Comparison of ENCODE assay signal across 8 cellular contexts in genomic region chr6:31366693-31367470, GRCh38. TPM values are rescaled to one million over a fixed set of nuclear protein-coding genes. Genes with fewer than 3 reads are reported as not detected.
DNase-seq lines count a peak whose midpoint lies in the region; ATAC-seq lines count a peak whose summit lies in the region.

No MANE protein-coding gene starts in this region.

- ATAC-seq in HG03354 (IDR thresholded peaks at IDR 0.05; ENCODE audit: poor library complexity, severe bottlenecking, unreplicated experiment), result peak; percentile 71

- POLR2A ChIA-PET in activated CD4-positive, alpha-beta memory T cell treated with anti-CD3 and anti-CD28 coated beads, Interleukin-2, amount 10 ng/mL, durations not matched to agents 7 days and 5 days (lab: Charles Lee), result interaction anchor here (0.7 to 5.4 kb wide), 13 partner anchors 9 to 230 kb away, joined by 3 to 52 read pairs (median 5); no protein-coding TSS in a partner anchor

- H3K9me3 Mint-ChIP-seq in activated CD4-positive, alpha-beta memory T cell treated with anti-CD3 and anti-CD28 coated beads, Interleukin-2, amount 10 ng/mL, durations not matched to agents 7 days and 5 days, result peaks cover under 1% of the 10 kb centered on the region

- CTCF ChIA-PET in activated CD4-positive, alpha-beta memory T cell treated with anti-CD3 and anti-CD28 coated beads, Interleukin-2, amount 10 ng/mL, durations not matched to agents 7 days and 5 days (lab: Charles Lee), result interaction anchor here (0.6 to 6.5 kb wide), 38 partner anchors 8 to 287 kb away, joined by 3 to 93 read pairs (median 4); partner anchors contain the start of genes CCHCR1, HLA-B, PSORS1C2 and TCF19

- peak overlapping the region; percentile 45 for H3K4me3 Mint-ChIP-seq in activated CD4-positive, alpha-beta memory T cell treated with anti-CD3 and anti-CD28 coated beads, Interleukin-2, amount 10 ng/mL, durations not matched to agents 7 days and 5 days

- H3K4me1 Mint-ChIP-seq in activated CD4-positive, alpha-beta memory T cell treated with anti-CD3 and anti-CD28 coated beads, Interleukin-2, amount 10 ng/mL, durations not matched to agents 7 days and 5 days, result peaks cover 13% of the 10 kb centered on the region

- peaks cover under 1% of the 10 kb centered on the region for H3K36me3 Mint-ChIP-seq in activated CD4-positive, alpha-beta memory T cell treated with anti-CD3 and anti-CD28 coated beads, Interleukin-2, amount 10 ng/mL, durations not matched to agents 7 days and 5 days (ENCODE audit: low read depth)

- DNase-seq in NK-92 treated with Interleukin-12 subunit alpha and Interleukin-12 subunit beta, amount 100 ng/mL, for 24 hours (lab: John Stamatoyannopoulos, UW), result peak; percentile 64
- DNase-seq in NK-92 (lab: John Stamatoyannopoulos, UW; ENCODE audit: unreplicated experiment), result no peak
- peak; percentile 90 for DNase-seq in NCI-H748 (lab: John Stamatoyannopoulos, UW; ENCODE audit: unreplicated experiment)
- peak; percentile 86 for DNase-seq in activated CD4-positive, alpha-beta memory T cell treated with anti-CD3 and anti-CD28 coated beads, Interleukin-2, amount 10 ng/mL, durations not matched to agents 7 days and 5 days
- peak; percentile 93 for DNase-seq in ecto neural progenitor cell (ENCODE audit: low spot score)
- peak; percentile 95 for DNase-seq in medulla oblongata (ENCODE audit: extremely low spot score)
- DNase-seq in stimulated activated CD4-positive, alpha-beta T cell treated with anti-CD3 and anti-CD28 coated beads, TNF-alpha, amount 100 ng/mL, for 48 hours (ENCODE audit: low read depth in 3 of 3), result peak; percentile 74 to 92 (median 78)

- peaks cover 37% of the 10 kb centered on the region for H3K27me3 Mint-ChIP-seq in activated CD4-positive, alpha-beta memory T cell treated with anti-CD3 and anti-CD28 coated beads, Interleukin-2, amount 10 ng/mL, durations not matched to agents 7 days and 5 days

- H3K27ac Mint-ChIP-seq in activated CD4-positive, alpha-beta memory T cell treated with anti-CD3 and anti-CD28 coated beads, Interleukin-2, amount 10 ng/mL, durations not matched to agents 7 days and 5 days, result no peak overlapping the region

RNA-seq across cellular contexts. Expression of gene HLA-B, which starts 9.9 kb away (rescaled TPM):
- 1,000 to 10,000 TPM; 5,151 to 5,157 TPM for total RNA-seq in activated CD4-positive, alpha-beta memory T cell treated with anti-CD3 and anti-CD28 coated beads, Interleukin-2, amount 10 ng/mL, durations not matched to agents 7 days and 5 days

RNA-seq across cellular contexts. Expression of gene MICA, which starts 36.5 kb away (rescaled TPM):
- 10 to 100 TPM; 12.0 to 12.3 TPM for total RNA-seq in activated CD4-positive, alpha-beta memory T cell treated with anti-CD3 and anti-CD28 coated beads, Interleukin-2, amount 10 ng/mL, durations not matched to agents 7 days and 5 days
